ENCODE assay signal across 15 cellular contexts in genomic region chr13:100828226-100828625, GRCh38.
DNase-seq lines count a peak whose midpoint lies in the region; ATAC-seq, FAIRE-seq and TF ChIP-seq lines count a peak whose summit lies in the region.
"Had no signal": no experiment of that assay in that cellular context is flagged by ENCODE, and none has a peak within 500 bp of the region (broad histone marks: within the 10 kb centered on the region; RNA-seq: fewer than 3 reads in every experiment).

No MANE protein-coding gene starts in this region.

- TF ChIP-seq RAD21 in HepG2 (CRISPR knock-in tag; IDR thresholded peaks at IDR 0.05), result peak; percentile 49; the same call in 1 of the 2 replicates

- no peak overlapping the region for H3K4me3 ChIP-seq in Caco-2 (ENCODE audit: low read depth, low read length)
- peak overlapping the region; percentile 40 for H3K4me3 ChIP-seq in adipocyte (ENCODE audit: low read length)
- no peak overlapping the region for H3K4me3 ChIP-seq in HepG2 (replicated peaks in 1 of 3; ENCODE audit: insufficient read depth in 1 of 3, low read depth in 2 of 3, low read length in 3 of 3)
- H3K4me3 ChIP-seq: BLaER1 treated with 17β-estradiol and CSF1 and Interleukin-3, amounts not matched to agents 10 nM and 100 nM; testis had no signal

- no peak overlapping the region for H2AFZ ChIP-seq in HepG2 (ENCODE audit: low read length)

- TF ChIP-seq POLR2A in HepG2 (IDR thresholded peaks at IDR 0.05; ENCODE audit: insufficient read depth in 1 of 2, low read depth in 2 of 2, low read length in 2 of 2), result no peak

- H3K4me1 ChIP-seq in Caco-2 (no peaks in the 10 kb centered on the region), adipocyte (ENCODE audit: control insufficient read depth, insufficient read depth, low read length) (peaks cover 50% of the 10 kb centered on the region), HepG2 (ENCODE audit: insufficient read depth, low read length) (peaks cover 6% of the 10 kb centered on the region)
- H3K4me1 ChIP-seq: BLaER1 treated with 17β-estradiol and CSF1 and Interleukin-3, amounts not matched to agents 10 nM and 100 nM; testis had no signal

- in situ Hi-C loops in HepG2 (cut with HindIII; ENCODE audit: extremely low pct_ligation_motif_present, low pct_unique_long_range_greater_than_20kb), result no loop called here

- 0 out of 2 replicates have a peak overlapping the region, but pooled peaks have one; percentile 9 for H3K4me2 ChIP-seq in HepG2 (ENCODE audit: low read depth, low read length)
- H3K4me2 ChIP-seq: BLaER1 treated with 17β-estradiol and CSF1 and Interleukin-3, amounts not matched to agents 10 nM and 100 nM had no signal

- peak; percentile 30 to 57 for TF ChIP-seq CTCF in Caco-2 (IDR thresholded peaks at IDR 0.05; ENCODE audit: insufficient read depth in 1 of 2, low read depth in 1 of 2, low read length in 1 of 2, severe bottlenecking in 1 of 2, unreplicated experiment in 1 of 2)
- TF ChIP-seq CTCF in HepG2 (CRISPR knock-in tag; IDR thresholded peaks at IDR 0.05), result peak; percentile 71
- TF ChIP-seq CTCF in HFFc6 (IDR thresholded peaks at IDR 0.05), result no peak

- POLR2A ChIA-PET in Caco-2 (lab: Charles Lee) (no interaction called here), HepG2 (lab: Yijun Ruan, JAX) (no interaction called here)

- H4K20me1 ChIP-seq in HepG2 (ENCODE audit: insufficient read depth, low read length), result no peaks in the 10 kb centered on the region
- H4K20me1 ChIP-seq: BLaER1 treated with 17β-estradiol and CSF1 and Interleukin-3, amounts not matched to agents 10 nM and 100 nM had no signal

- H3K9me3 Mint-ChIP-seq in Caco-2 (ENCODE audit: unreplicated experiment), result peaks cover 13% of the 10 kb centered on the region
- H3K9me3 Mint-ChIP-seq in HFFc6, result peaks cover 4% of the 10 kb centered on the region; the same call in 1 of the 2 replicates
- H3K9me3 Mint-ChIP-seq: activated T-cell treated with anti-CD3 and anti-CD28 coated beads, Interleukin-2, amount 50 U/mL, for 4 hours had no signal

- H3K36me3 ChIP-seq in Caco-2 (ENCODE audit: control insufficient read depth, insufficient read depth, low read length) (no peaks in the 10 kb centered on the region), adipocyte (ENCODE audit: control insufficient read depth, insufficient read depth, low read length, severe bottlenecking) (no peaks in the 10 kb centered on the region), HepG2 (replicated peaks in 1 of 2; ENCODE audit: control insufficient read depth in 1 of 2, insufficient read depth in 2 of 2, low read length in 2 of 2) (no peaks in the 10 kb centered on the region)
- H3K36me3 ChIP-seq: BLaER1 treated with 17β-estradiol and CSF1 and Interleukin-3, amounts not matched to agents 10 nM and 100 nM had no signal

- H3K9ac ChIP-seq in adipocyte (ENCODE audit: low read length) (peak overlapping the region; percentile 77), HepG2 (ENCODE audit: insufficient read depth, low read depth, low read length) (no peak overlapping the region)
- H3K9ac ChIP-seq: BLaER1 treated with 17β-estradiol and CSF1 and Interleukin-3, amounts not matched to agents 10 nM and 100 nM had no signal

- intact Hi-C loops in Caco-2 (cut with micrococcal nuclease; ENCODE audit: unreplicated experiment), result loop anchor here (1.0 to 5.0 kb wide), 4 partner anchors 94 to 182 kb away; no protein-coding TSS in a partner anchor
- intact Hi-C loops in HepG2 (cut with micrococcal nuclease; ENCODE audit: unreplicated experiment), result loop anchor here (1.0 kb wide), 2 partner anchors 106 to 133 kb away; no protein-coding TSS in a partner anchor

- H3K9me3 ChIP-seq in Caco-2 (no peaks in the 10 kb centered on the region), adipocyte (ENCODE audit: control insufficient read depth, low read length) (peaks cover 9% of the 10 kb centered on the region), HepG2 (ENCODE audit: low read length) (peaks cover 4% of the 10 kb centered on the region; the same call in 1 of the 2 replicates)
- H3K9me3 ChIP-seq: testis had no signal

- 3% methylated on average over 5 of the region's 5 CpGs for WGBS in HepG2 (ENCODE audit: low lambda C conversion rate)

- no peaks in the 10 kb centered on the region for H3K79me2 ChIP-seq in HepG2 (ENCODE audit: insufficient read depth, low read length)

- CTCF ChIA-PET in Caco-2 (lab: Charles Lee) (interaction anchor here (0.6 to 1.7 kb wide), 4 partner anchors 106 to 255 kb away, joined by 3 to 9 read pairs (median 4); no protein-coding TSS in a partner anchor), HepG2 (lab: Yijun Ruan, JAX; ENCODE audit: low intra/inter-chr PET ratio, low total read pairs) (interaction anchor here (1.4 kb wide), 1 partner anchor 106 kb away, joined by 7 read pairs; no protein-coding TSS in a partner anchor)

- ATAC-seq in HepG2 (peak; percentile 98), GM19035 (IDR thresholded peaks at IDR 0.05; ENCODE audit: unreplicated experiment) (no peak)
- ATAC-seq: activated T-cell treated with anti-CD3 and anti-CD28 coated beads, Interleukin-2, amount 50 U/mL, for 4 hours; sciatic nerve had no signal

- H3K27me3 ChIP-seq in Caco-2 (replicated peaks; ENCODE audit: control insufficient read depth, insufficient read depth, low read length), result no peaks in the 10 kb centered on the region
- no peaks in the 10 kb centered on the region for H3K27me3 ChIP-seq in adipocyte (replicated peaks; ENCODE audit: control insufficient read depth, insufficient read depth, low read length)
- H3K27me3 ChIP-seq in HepG2 (ENCODE audit: control insufficient read depth in 1 of 2, insufficient read depth in 2 of 2, low read length in 2 of 2), result no peaks in the 10 kb centered on the region; a peak in 1 of 5 replicates
- H3K27me3 ChIP-seq: BLaER1 treated with 17β-estradiol and CSF1 and Interleukin-3, amounts not matched to agents 10 nM and 100 nM; testis had no signal

- TF ChIP-seq EP300 in HepG2 (IDR thresholded peaks at IDR 0.05; ENCODE audit: low read depth in 2 of 2, low read length in 2 of 2) (no peak), HepG2 (CRISPR knock-in tag; IDR thresholded peaks at IDR 0.05; ENCODE audit: borderline replicate concordance) (no peak)

- H3K4me3 Mint-ChIP-seq in Caco-2 (ENCODE audit: unreplicated experiment), result no peak overlapping the region
- no peak overlapping the region for H3K4me3 Mint-ChIP-seq in HFFc6
- H3K4me3 Mint-ChIP-seq: activated T-cell treated with anti-CD3 and anti-CD28 coated beads, Interleukin-2, amount 50 U/mL, for 4 hours had no signal

- H3K4me1 Mint-ChIP-seq in Caco-2 (ENCODE audit: low read depth, unreplicated experiment) (peaks cover 7% of the 10 kb centered on the region), HFFc6 (ENCODE audit: low read depth) (no peaks in the 10 kb centered on the region)

- no peak overlapping the region for H3K27ac ChIP-seq in HepG2 (ENCODE audit: extremely low read length, insufficient read depth, low read length)
- H3K27ac ChIP-seq: BLaER1 treated with 17β-estradiol and CSF1 and Interleukin-3, amounts not matched to agents 10 nM and 100 nM; testis had no signal

- H3K27ac Mint-ChIP-seq in Caco-2 (ENCODE audit: unreplicated experiment), result no peak overlapping the region
- H3K27ac Mint-ChIP-seq in HFFc6, result no peak overlapping the region

- peak; percentile 73 for FAIRE-seq in HepG2 (lab: Jason Lieb, UNC)
- FAIRE-seq: bronchial epithelial cell, TTC549 had no signal

- H3K36me3 Mint-ChIP-seq in Caco-2 (ENCODE audit: insufficient read depth, unreplicated experiment) (no peaks in the 10 kb centered on the region), HFFc6 (ENCODE audit: low read depth) (no peaks in the 10 kb centered on the region)

- BruUV-seq in Caco-2 (replicated peaks; lab: Mats Ljungman, UMichigan) (no TSS peak), HepG2 (replicated peaks; lab: Mats Ljungman, UMichigan) (no TSS peak)

- DNase-seq in Caco-2 (peak; percentile 23 to 41), NCI-H1092 treated with DMSO at 0.1 percent for 48 hours (lab: John Stamatoyannopoulos, UW) (peak; percentile 49), adipocyte (ENCODE audit: low read depth) (no peak), HepG2 (ENCODE audit: low spot score) (peak; percentile 42), COLO668 (lab: John Stamatoyannopoulos, UW; ENCODE audit: unreplicated experiment) (no peak), SKM-1 treated with dmso at 0.1 percent for 144 hours (lab: John Stamatoyannopoulos, UW; ENCODE audit: unreplicated experiment) (no peak), HFFc6 (no peak)
- DNase-seq: activated T-cell treated with anti-CD3 and anti-CD28 coated beads, Interleukin-2, amount 50 U/mL, for 4 hours; NCI-H1048; testis had no signal

- H3K27me3 Mint-ChIP-seq in Caco-2 (ENCODE audit: insufficient read depth, unreplicated experiment) (no peaks in the 10 kb centered on the region), HFFc6 (ENCODE audit: insufficient read depth) (peaks cover 7% of the 10 kb centered on the region)

TF ChIP-seq in HepG2, 621 proteins besides CTCF, POLR2A, EP300 and RAD21:
- TF ChIP-seq SRY (CRISPR knock-in tag; IDR thresholded peaks at IDR 0.05) (no peak), SMC3 (IDR thresholded peaks at IDR 0.05; ENCODE audit: low read length) (peak; percentile 62), STAG1 (CRISPR knock-in tag; IDR thresholded peaks at IDR 0.05) (peak; percentile 79), HNF4G (IDR thresholded peaks at IDR 0.05; ENCODE audit: borderline replicate concordance, low read depth, low read length) (no peak), HNF4G (CRISPR knock-in tag; IDR thresholded peaks at IDR 0.05; ENCODE audit: borderline replicate concordance, low read depth) (no peak)

Comparison
In these comparisons a context has a peak if more than half of its experiments do, and no peak if none do; other contexts are left out.
1. DNase-seq: peak in Caco-2 (2 of 2), NCI-H1092 treated with DMSO at 0.1 percent for 48 hours (single experiment) and HepG2 (single experiment); none in adipocyte (single experiment), COLO668 (single experiment), SKM-1 treated with dmso at 0.1 percent for 144 hours (single experiment) and HFFc6 (single experiment).